8 cellular contexts compared by ENCODE assay signal in genomic region chr9:129384138-129384886, GRCh38.
DNase-seq lines count a peak whose midpoint lies in the region; ATAC-seq, FAIRE-seq and TF ChIP-seq lines count a peak whose summit lies in the region.

No MANE protein-coding gene starts in this region.

- H3K9me3 ChIP-seq in hepatocyte (ENCODE audit: low read depth) (no peaks in the 10 kb centered on the region), small intestine (ENCODE audit: control insufficient read depth, low read depth) (no peaks in the 10 kb centered on the region)

- no peaks in the 10 kb centered on the region for H3K27me3 Mint-ChIP-seq in activated CD8-positive, alpha-beta T cell treated with anti-CD3 and anti-CD28 coated beads for 36 hours

- CTCF ChIA-PET in activated CD8-positive, alpha-beta T cell treated with anti-CD3 and anti-CD28 coated beads for 36 hours (lab: Charles Lee): interaction anchor here (0.8 to 2.4 kb wide), 5 partner anchors 207 to 244 kb away, joined by 4 to 7 read pairs (median 5); partner anchors contain the start of gene IER5L

- H3K36me3 Mint-ChIP-seq in activated CD8-positive, alpha-beta T cell treated with anti-CD3 and anti-CD28 coated beads for 36 hours (ENCODE audit: low read depth): no peaks in the 10 kb centered on the region

- H3K79me2 ChIP-seq in hepatocyte: no peaks in the 10 kb centered on the region

- H3K27ac Mint-ChIP-seq in activated CD8-positive, alpha-beta T cell treated with anti-CD3 and anti-CD28 coated beads for 36 hours: peak overlapping the region; percentile 87

- no peaks in the 10 kb centered on the region for H4K20me1 ChIP-seq in hepatocyte (ENCODE audit: insufficient read depth, poor library complexity, severe bottlenecking)

- POLR2A ChIA-PET in activated CD8-positive, alpha-beta T cell treated with anti-CD3 and anti-CD28 coated beads for 36 hours (lab: Charles Lee): interaction anchor here (0.9 to 2.1 kb wide), 3 partner anchors 21 to 244 kb away, joined by 3 to 5 read pairs (median 3); partner anchors contain the start of gene IER5L

- H3K4me2 ChIP-seq in hepatocyte: peak overlapping the region; percentile 90

- H3K36me3 ChIP-seq in H7 (replicated peaks; ENCODE audit: control insufficient read depth, insufficient read depth, low read length) (no peaks in the 10 kb centered on the region), hepatocyte (replicated peaks; ENCODE audit: insufficient read depth, low read depth) (no peaks in the 10 kb centered on the region), small intestine (ENCODE audit: control insufficient read depth in 2 of 2, insufficient read depth in 2 of 2, low read length in 2 of 2) (no peaks in the 10 kb centered on the region)

- intact Hi-C loops in activated CD8-positive, alpha-beta T cell treated with anti-CD3 and anti-CD28 coated beads for 36 hours (cut with micrococcal nuclease): no loop called here

- H3K27me3 ChIP-seq in H7 (ENCODE audit: control insufficient read depth, insufficient read depth, low read length) (peaks cover 7% of the 10 kb centered on the region), hepatocyte (no peaks in the 10 kb centered on the region), small intestine (ENCODE audit: control insufficient read depth in 2 of 2, insufficient read depth in 2 of 2, low read length in 2 of 2) (no peaks in the 10 kb centered on the region)

- H3K4me1 Mint-ChIP-seq in activated CD8-positive, alpha-beta T cell treated with anti-CD3 and anti-CD28 coated beads for 36 hours (ENCODE audit: low read depth): peaks cover 15% of the 10 kb centered on the region

- H3K9me3 Mint-ChIP-seq in activated CD8-positive, alpha-beta T cell treated with anti-CD3 and anti-CD28 coated beads for 36 hours: no peaks in the 10 kb centered on the region

- TF ChIP-seq CTCF in activated CD8-positive, alpha-beta T cell treated with anti-CD3 and anti-CD28 coated beads for 36 hours (IDR thresholded peaks at IDR 0.05): no peak
- TF ChIP-seq CTCF in hepatocyte (IDR thresholded peaks at IDR 0.05; ENCODE audit: poor library complexity): no peak

- no peak for DNase-seq in H7
- DNase-seq in activated CD8-positive, alpha-beta T cell treated with anti-CD3 and anti-CD28 coated beads for 36 hours: peak; percentile 33
- DNase-seq in hepatocyte (ENCODE audit: low spot score): no peak
- no peak for DNase-seq in small intestine
- no peak for DNase-seq in NCI-H2171 (lab: John Stamatoyannopoulos, UW)
- DNase-seq in SIG-M5 (lab: John Stamatoyannopoulos, UW): no peak
- no peak for DNase-seq in T-helper 9 cell
- DNase-seq in HK-2 (ENCODE audit: unreplicated experiment): no peak

- peaks cover 21% of the 10 kb centered on the region for H3K4me1 ChIP-seq in hepatocyte (ENCODE audit: insufficient read depth)
- peaks cover 0 to 2% of the 10 kb centered on the region in 2 donors for H3K4me1 ChIP-seq in small intestine (ENCODE audit: control insufficient read depth in 2 of 2, insufficient read depth in 1 of 2, low read depth in 1 of 2, low read length in 1 of 2)

- H2AFZ ChIP-seq in hepatocyte: peak overlapping the region; percentile 89

- H3K27ac ChIP-seq in hepatocyte (peak overlapping the region; percentile 94), small intestine (ENCODE audit: low read depth in 1 of 2, low read length in 1 of 2) (peak overlapping the region; percentile 80 to 94)

- no peak for FAIRE-seq in small intestine (lab: Jason Lieb, UNC)

- peak overlapping the region; percentile 66 for H3K4me3 Mint-ChIP-seq in activated CD8-positive, alpha-beta T cell treated with anti-CD3 and anti-CD28 coated beads for 36 hours

- H3K4me3 ChIP-seq in H7 (ENCODE audit: insufficient read depth, low read depth, low read length) (peak overlapping the region; percentile 57), hepatocyte (no peak overlapping the region), small intestine (ENCODE audit: low read depth in 1 of 2, low read length in 2 of 2) (peak overlapping the region in 1 of 2 donors; percentile 46)

- H3K9me2 ChIP-seq in hepatocyte (replicated peaks; ENCODE audit: insufficient read depth): no peaks in the 10 kb centered on the region

- 91% methylated on average over 13 of the region's 13 CpGs for WGBS in hepatocyte (ENCODE audit: low lambda C conversion rate, missing lambda C conversion rate)
- WGBS in small intestine, 3 donors: 81 to 90% (median 82%) methylated on average over 13 of the region's 13 CpGs

- peak; percentile 26 for ATAC-seq in activated CD8-positive, alpha-beta T cell treated with anti-CD3 and anti-CD28 coated beads for 36 hours
